Comparison of ENCODE assay signal across 21 cellular contexts in genomic region chr22:46549565-46549840, GRCh38. TPM values are rescaled to one million over a fixed set of nuclear protein-coding genes. Genes with fewer than 3 reads are reported as not detected.
DNase-seq lines count a peak whose midpoint lies in the region; ATAC-seq and TF ChIP-seq lines count a peak whose summit lies in the region.
"Had no signal": no experiment of that assay in that cellular context is flagged by ENCODE, and none has a peak within 500 bp of the region (broad histone marks: within the 10 kb centered on the region; RNA-seq: fewer than 3 reads in every experiment).

No MANE protein-coding gene starts in this region.

- WGBS in right lobe of liver (ENCODE audit: insufficient coverage, low coverage, low lambda C conversion rate, missing lambda C conversion rate): 55% methylated on average over 1 of the region's 4 CpGs

- H3K27me3 Mint-ChIP-seq in brain: no peaks in the 10 kb centered on the region

- H3K9me3 ChIP-seq in cardiac muscle cell (ENCODE audit: low read depth): peaks cover 3% of the 10 kb centered on the region
- H3K9me3 ChIP-seq in right lobe of liver: no peaks in the 10 kb centered on the region
- H3K9me3 ChIP-seq: Peyer's patch had no signal

- no peak for TF ChIP-seq POLR2A in right lobe of liver (IDR thresholded peaks at IDR 0.05)

- ATAC-seq in right lobe of liver (no peak), GM18909 (IDR thresholded peaks at IDR 0.05; ENCODE audit: poor library complexity, unreplicated experiment) (no peak), GM21390 (IDR thresholded peaks at IDR 0.05; ENCODE audit: unreplicated experiment) (no peak)

- H3K4me3 Mint-ChIP-seq in brain: no peak overlapping the region
- H3K4me3 Mint-ChIP-seq: B cell had no signal

- intact Hi-C loops in cardiac septum (cut with DNase I) (loop anchor here (5.0 to 10.0 kb wide), 3 partner anchors 188 to 555 kb away; partner anchors contain the start of gene CERK), right lobe of liver (cut with DNase I) (loop anchor here in 1 of 2 donors (10.0 kb wide), 1 partner anchor 165 kb away; no protein-coding TSS in a partner anchor), posterior vena cava (cut with DNase I) (loop anchor here (10.0 kb wide), 1 partner anchor 425 kb away; no protein-coding TSS in a partner anchor)

- H3K4me1 ChIP-seq in cardiac muscle cell (ENCODE audit: low read depth) (peaks cover 54% of the 10 kb centered on the region), right lobe of liver (peaks cover 0 to 22% (median 12%) of the 10 kb centered on the region in 4 donors)

- peak overlapping the region; percentile 100 for H3K27ac ChIP-seq in cardiac muscle cell
- H3K27ac ChIP-seq in right lobe of liver: no peak overlapping the region
- H3K27ac ChIP-seq: Peyer's patch had no signal

- no peaks in the 10 kb centered on the region for H3K36me3 Mint-ChIP-seq in brain

- H3K9me3 Mint-ChIP-seq in brain: peaks cover 0 to 7% (median 4%) of the 10 kb centered on the region in 5 experiments

- H3K36me3 ChIP-seq in cardiac muscle cell (no peaks in the 10 kb centered on the region), right lobe of liver (no peaks in the 10 kb centered on the region)
- H3K36me3 ChIP-seq: Peyer's patch had no signal

- H3K4me3 ChIP-seq in cardiac muscle cell (no peak overlapping the region), right lobe of liver (no peak overlapping the region)
- H3K4me3 ChIP-seq: Peyer's patch had no signal

- peaks cover 35% of the 10 kb centered on the region for H3K4me1 Mint-ChIP-seq in brain

- peak overlapping the region; percentile 6 to 88 (median 16) for H3K27ac Mint-ChIP-seq in brain
- H3K27ac Mint-ChIP-seq: B cell had no signal

- TF ChIP-seq CTCF in cardiac muscle cell (IDR thresholded peaks at IDR 0.05; ENCODE audit: low read depth, low read length) (no peak), brain (conservative IDR thresholded peaks at IDR 0.05) (no peak), right lobe of liver (IDR thresholded peaks at IDR 0.05) (no peak)

- H3K27me3 ChIP-seq in cardiac muscle cell: no peaks in the 10 kb centered on the region
- no peaks in the 10 kb centered on the region for H3K27me3 ChIP-seq in right lobe of liver
- H3K27me3 ChIP-seq: Peyer's patch had no signal

- no peak for DNase-seq in cardiac muscle cell (ENCODE audit: low read depth in 1 of 2, low spot score in 1 of 2)
- DNase-seq in cardiac septum (ENCODE audit: low spot score): no peak
- DNase-seq in right lobe of liver: peak in 2 of 3 donors; percentile 8 to 20
- DNase-seq in posterior vena cava (ENCODE audit: low spot score): peak; percentile 31
- DNase-seq in stimulated activated CD4-positive, alpha-beta T cell treated with anti-CD3 and anti-CD28 coated beads, Interleukin-2, amount 100 ng/mL, for 48 hours: no peak
- DNase-seq: 8988T; GDM1; KG1; MV-4-11; NCI-H1417; NCI-H187; NCI-H2107; NCI-H510A; NCI-H748 treated with DMSO at 0.1 percent for 48 hours; NK-92 treated with Interleukin-12 subunit alpha and Interleukin-12 subunit beta, amount 100 ng/mL, for 24 hours; Peyer's patch; SHP77 treated with DMSO at 0.1 percent for 48 hours had no signal

RNA-seq across cellular contexts. Expression of gene CELSR1, which starts 12.1 kb away (rescaled TPM):
- total RNA-seq in cardiac muscle cell: 26.0 and 37.4 TPM in 2 replicates
- polyA plus RNA-seq in cardiac muscle cell: 9.0 and 9.2 TPM in 2 replicates
- total RNA-seq in cardiac septum: 13.3 TPM
- 1.5 TPM for polyA plus RNA-seq in brain (ENCODE audit: insufficient read depth, low read depth, low replicate concordance)
- 1 to 10 TPM; 2.9 to 8.2 (median 5.0) TPM for total RNA-seq in right lobe of liver
- 1 to 10 TPM; 2.6 to 2.8 TPM for total RNA-seq in posterior vena cava

Comparison
In these comparisons a context has a peak if more than half of its experiments do, and no peak if none do; other contexts are left out.
1. DNase-seq: peak in right lobe of liver (2 of 3) and posterior vena cava (single experiment); none in cardiac muscle cell (0 of 2), cardiac septum (single experiment) and stimulated activated CD4-positive, alpha-beta T cell treated with anti-CD3 and anti-CD28 coated beads, Interleukin-2, amount 100 ng/mL, for 48 hours (0 of 2).